Comparison of ENCODE assay signal across 1 cellular context in genomic region chr15:40246496-40247275, GRCh38.
TF ChIP-seq lines count a peak whose summit lies in the region.

No MANE protein-coding gene starts in this region.

TF ChIP-seq in WTC11, 78 proteins besides CTCF, POLR2A, EP300 and RAD21 (continued from another document):
- TF ChIP-seq E2F4 (CRISPR knock-in tag; IDR thresholded peaks at IDR 0.05; ENCODE audit: borderline replicate concordance, low read depth) (no peak), TP53 (CRISPR knock-in tag; IDR thresholded peaks at IDR 0.05) (no peak), ZBTB43 (CRISPR knock-in tag; IDR thresholded peaks at IDR 0.05) (no peak), ZNF121 (CRISPR knock-in tag; IDR thresholded peaks at IDR 0.05) (no peak)
